Comparison of ENCODE assay signal across 21 cellular contexts in genomic region chr22:30559889-30560288, GRCh38. TPM values are rescaled to one million over a fixed set of nuclear protein-coding genes. Genes with fewer than 3 reads are reported as not detected.
"Had no signal": no experiment of that assay in that cellular context is flagged by ENCODE, and none has a peak within 500 bp of the region (broad histone marks: within the 10 kb centered on the region; RNA-seq: fewer than 3 reads in every experiment).

No MANE protein-coding gene starts in this region.

- H3K4me3 ChIP-seq: colonic mucosa, heart left ventricle, left ventricle myocardium inferior, lower lobe of right lung, ovary, testis, tibial nerve, upper lobe of right lung had no signal

- H3K4me1 Mint-ChIP-seq: naive B cell; stimulated activated memory B cell treated with anti-CD40 and anti-IgM and Interleukin-4, amounts not matched to agents 10 μg/mL and 1 μg/mL and 100 μg/mL, for 72 hours had no signal

- FAIRE-seq: endothelial cell of umbilical vein had no signal

- ATAC-seq: heart left ventricle; lower lobe of right lung; right cardiac atrium; stimulated activated memory B cell treated with anti-CD40 and anti-IgM and Interleukin-4, amounts not matched to agents 10 μg/mL and 1 μg/mL and 100 μg/mL, for 72 hours; upper lobe of right lung had no signal

- H3K9me3 Mint-ChIP-seq: memory B cell; naive B cell; nephron progenitor cell; stimulated activated memory B cell treated with anti-CD40 and anti-IgM and Interleukin-4, amounts not matched to agents 10 μg/mL and 1 μg/mL and 100 μg/mL, for 72 hours; stimulated activated naive CD8-positive, alpha-beta T cell treated with anti-CD3 and anti-CD28 coated beads, Interleukin-15, Interleukin-2, amounts not matched to agents 100 ng/mL and 50 ng/mL, for 24 hours had no signal

- H3K27ac Mint-ChIP-seq: memory B cell; naive B cell; nephron progenitor cell; stimulated activated memory B cell treated with anti-CD40 and anti-IgM and Interleukin-4, amounts not matched to agents 10 μg/mL and 1 μg/mL and 100 μg/mL, for 72 hours; stimulated activated naive CD8-positive, alpha-beta T cell treated with anti-CD3 and anti-CD28 coated beads, Interleukin-15, Interleukin-2, amounts not matched to agents 100 ng/mL and 50 ng/mL, for 24 hours had no signal

- H3K4me3 Mint-ChIP-seq: memory B cell; naive B cell; nephron progenitor cell; stimulated activated memory B cell treated with anti-CD40 and anti-IgM and Interleukin-4, amounts not matched to agents 10 μg/mL and 1 μg/mL and 100 μg/mL, for 72 hours; stimulated activated naive CD8-positive, alpha-beta T cell treated with anti-CD3 and anti-CD28 coated beads, Interleukin-15, Interleukin-2, amounts not matched to agents 100 ng/mL and 50 ng/mL, for 24 hours had no signal

- H3K36me3 Mint-ChIP-seq: memory B cell; naive B cell; stimulated activated memory B cell treated with anti-CD40 and anti-IgM and Interleukin-4, amounts not matched to agents 10 μg/mL and 1 μg/mL and 100 μg/mL, for 72 hours had no signal

- H3K27me3 Mint-ChIP-seq: stimulated activated naive CD8-positive, alpha-beta T cell treated with anti-CD3 and anti-CD28 coated beads, Interleukin-15, Interleukin-2, amounts not matched to agents 100 ng/mL and 50 ng/mL, for 24 hours had no signal

- DNase-seq: colonic mucosa; dermis blood vessel endothelial cell; foreskin melanocyte; heart left ventricle; hypothalamus; islet precursor cell; left ventricle myocardium inferior; lower lobe of right lung; naive B cell; nephron progenitor cell; ovary; right cardiac atrium; stimulated activated CD4-positive, alpha-beta T cell treated with anti-CD3 and anti-CD28 coated beads, Interleukin-4, amount 100 ng/mL, for 24 hours; testis; upper lobe of right lung had no signal

RNA-seq across cellular contexts. Expression of gene SEC14L6, which starts 13.3 kb away (rescaled TPM):
- total RNA-seq: colonic mucosa, left ventricle myocardium inferior had no signal

RNA-seq across cellular contexts. Expression of gene GAL3ST1, which starts 14.6 kb away (rescaled TPM):
- total RNA-seq: endothelial cell of umbilical vein, glomerular endothelial cell had no signal

RNA-seq across cellular contexts. Expression of gene SEC14L4, which starts 54.4 kb away (rescaled TPM):
- total RNA-seq: colonic mucosa, endothelial cell of umbilical vein, glomerular endothelial cell, right cardiac atrium had no signal
